Comparison of ENCODE assay signal across 18 cellular contexts in the genomic region with DNA sequence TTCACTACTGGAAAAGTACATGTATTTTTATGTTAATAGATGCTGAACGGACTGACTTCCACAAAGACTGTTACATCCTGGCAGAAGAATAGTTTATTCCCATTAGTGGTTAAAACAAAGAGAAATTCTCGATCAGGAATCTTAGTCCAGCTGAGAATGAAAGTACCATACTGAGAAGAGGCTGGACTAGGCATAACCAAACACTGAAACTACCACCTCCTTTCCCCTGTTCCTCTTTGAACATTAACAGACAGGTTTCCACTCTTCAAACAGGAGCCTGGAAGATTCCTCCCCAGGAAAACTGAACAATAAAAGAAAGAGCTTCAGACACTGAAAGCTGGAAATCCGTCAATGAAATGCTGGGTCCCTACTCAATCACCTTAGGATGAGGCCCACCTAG. TPM values are rescaled to one million over a fixed set of nuclear protein-coding genes. Genes with fewer than 3 reads are reported as not detected.
DNase-seq lines count a peak whose midpoint lies in the region; ATAC-seq, FAIRE-seq and TF ChIP-seq lines count a peak whose summit lies in the region.
"Had no signal": no experiment of that assay in that cellular context is flagged by ENCODE, and none has a peak within 500 bp of the region (broad histone marks: within the 10 kb centered on the region; RNA-seq: fewer than 3 reads in every experiment).

No MANE protein-coding gene starts in this region.

- H4K20me1 ChIP-seq in astrocyte (ENCODE audit: insufficient read depth, low read length): peaks cover 6% of the 10 kb centered on the region

- no peaks in the 10 kb centered on the region for H3K9me3 ChIP-seq in astrocyte (ENCODE audit: insufficient read depth, low read depth, low read length)
- H3K9me3 ChIP-seq in colonic mucosa: no peaks in the 10 kb centered on the region

- peak; percentile 62 for ATAC-seq in GM19438 (IDR thresholded peaks at IDR 0.05; ENCODE audit: low read depth, unreplicated experiment)
- peak; percentile 35 for ATAC-seq in HG02884 (IDR thresholded peaks at IDR 0.05; ENCODE audit: unreplicated experiment)
- ATAC-seq: Panc1 had no signal

- no peak overlapping the region for H3K9ac ChIP-seq in astrocyte (ENCODE audit: low read length)
- H3K9ac ChIP-seq in colonic mucosa (ENCODE audit: low read depth in 2 of 2, low read length in 2 of 2): no peak overlapping the region
- H3K9ac ChIP-seq: BLaER1 treated with 17β-estradiol and CSF1 and Interleukin-3, amounts not matched to agents 10 nM and 100 nM had no signal

- H3K36me3 ChIP-seq in astrocyte (ENCODE audit: insufficient read depth, low read length) (no peaks in the 10 kb centered on the region), colonic mucosa (no peaks in the 10 kb centered on the region)

- intact Hi-C loops in colonic mucosa (cut with DNase I): no loop called here

- H3K4me1 ChIP-seq in astrocyte (ENCODE audit: insufficient read depth, low read length) (no peaks in the 10 kb centered on the region), colonic mucosa (no peaks in the 10 kb centered on the region)
- H3K4me1 ChIP-seq: BLaER1 treated with 17β-estradiol and CSF1 and Interleukin-3, amounts not matched to agents 10 nM and 100 nM had no signal

- H3K27ac ChIP-seq in astrocyte (ENCODE audit: low read depth, low read length) (no peak overlapping the region), colonic mucosa (no peak overlapping the region)
- H3K27ac ChIP-seq: BLaER1 treated with 17β-estradiol and CSF1 and Interleukin-3, amounts not matched to agents 10 nM and 100 nM; coronary artery had no signal

- H3K4me1 Mint-ChIP-seq in astrocyte (ENCODE audit: low read depth, unreplicated experiment): peaks cover 12% of the 10 kb centered on the region
- H3K4me1 Mint-ChIP-seq: activated B cell treated with CpG ODN at 0.5 μM for 24 hours had no signal

- H3K4me3 ChIP-seq in astrocyte (ENCODE audit: insufficient read depth, low read depth, low read length) (no peak overlapping the region), colonic mucosa (no peak overlapping the region)
- H3K4me3 ChIP-seq: BLaER1 treated with 17β-estradiol and CSF1 and Interleukin-3, amounts not matched to agents 10 nM and 100 nM; coronary artery had no signal

- no peak overlapping the region for H3K4me3 Mint-ChIP-seq in astrocyte (ENCODE audit: unreplicated experiment)
- H3K4me3 Mint-ChIP-seq: activated B cell treated with CpG ODN at 0.5 μM for 24 hours had no signal

- H3K36me3 Mint-ChIP-seq in astrocyte (ENCODE audit: low read depth, unreplicated experiment): peaks cover 6% of the 10 kb centered on the region

- TF ChIP-seq CTCF in astrocyte (IDR thresholded peaks at IDR 0.05; ENCODE audit: insufficient read depth, low read depth, low read length): no peak
- TF ChIP-seq CTCF in colonic mucosa (IDR thresholded peaks at IDR 0.05): no peak

- H2AFZ ChIP-seq in astrocyte (ENCODE audit: low read depth, low read length): no peak overlapping the region

- H3K79me2 ChIP-seq in astrocyte (ENCODE audit: insufficient read depth, low read length): peaks cover 3% of the 10 kb centered on the region

- H3K27ac Mint-ChIP-seq in astrocyte (ENCODE audit: unreplicated experiment): peak overlapping the region; percentile 9
- H3K27ac Mint-ChIP-seq: activated B cell treated with CpG ODN at 0.5 μM for 24 hours had no signal

- no peaks in the 10 kb centered on the region for H3K27me3 ChIP-seq in astrocyte (ENCODE audit: insufficient read depth, low read length)
- no peaks in the 10 kb centered on the region for H3K27me3 ChIP-seq in colonic mucosa
- H3K27me3 ChIP-seq: BLaER1 treated with 17β-estradiol and CSF1 and Interleukin-3, amounts not matched to agents 10 nM and 100 nM had no signal

- no peak overlapping the region for H3K4me2 ChIP-seq in astrocyte (ENCODE audit: low read length)
- H3K4me2 ChIP-seq: BLaER1 treated with 17β-estradiol and CSF1 and Interleukin-3, amounts not matched to agents 10 nM and 100 nM had no signal

- FAIRE-seq in astrocyte (lab: Jason Lieb, UNC): no peak
- FAIRE-seq: keratinocyte had no signal

- no peak for DNase-seq in astrocyte (ENCODE audit: low read depth)
- no peak for DNase-seq in SK-N-DZ (ENCODE audit: low spot score)
- no peak for DNase-seq in islet precursor cell
- DNase-seq in NCI-H510A treated with DMSO at 0.1 percent for 48 hours (lab: John Stamatoyannopoulos, UW): no peak
- DNase-seq in colonic mucosa: no peak
- DNase-seq: activated B cell treated with CpG ODN at 0.5 μM for 24 hours, activated gamma-delta T cell, aorta, DMS 273 treated with DMSO at 0.1 percent for 48 hours, erythroblast, NCI-H2081, NCI-H69 had no signal

- peaks cover 3% of the 10 kb centered on the region for H3K9me3 Mint-ChIP-seq in astrocyte (ENCODE audit: unreplicated experiment)

- no peaks in the 10 kb centered on the region for H3K27me3 Mint-ChIP-seq in astrocyte (ENCODE audit: low read depth, unreplicated experiment)
- H3K27me3 Mint-ChIP-seq: activated B cell treated with CpG ODN at 0.5 μM for 24 hours had no signal

RNA-seq across cellular contexts. Expression of gene LDAH, which starts 25.8 kb away (rescaled TPM):
- total RNA-seq in astrocyte (19.3 and 25.7 TPM in 2 replicates), colonic mucosa (10 to 100 TPM; 15.0 to 25.9 TPM)
- polyA plus RNA-seq in SK-N-DZ (2014; cell fraction: cytosol; rRNA removed): 52.9 and 61.8 TPM in 2 replicates
- polyA plus RNA-seq in SK-N-DZ (2014; cell fraction: nucleus; rRNA removed): 39.8 and 40.8 TPM in 2 replicates
